ENCODE assay signal across 30 cellular contexts in genomic region chr7:114722562-114722961, GRCh38.
"Had no signal": no experiment of that assay in that cellular context is flagged by ENCODE, and none has a peak within 500 bp of the region (broad histone marks: within the 10 kb centered on the region; RNA-seq: fewer than 3 reads in every experiment).

No MANE protein-coding gene starts in this region.

- FAIRE-seq: bronchial epithelial cell had no signal

- H3K27me3 ChIP-seq: ascending aorta, body of pancreas, MG63 had no signal

- H3K4me3 ChIP-seq: ascending aorta, body of pancreas, MG63, PC-9 had no signal

- H2AFZ ChIP-seq: PC-9 had no signal

- H3K27ac ChIP-seq: ascending aorta, body of pancreas, PC-9 had no signal

- ATAC-seq: activated CD8-positive, alpha-beta T cell treated with anti-CD3 and anti-CD28 coated beads, Interleukin-2, amount 10 ng/mL, durations not matched to agents 7 days and 5 days; activated naive CD8-positive, alpha-beta T cell treated with anti-CD3 and anti-CD28 coated beads, Interleukin-2, amount 50 U/mL, for 24 hours; activated T-cell treated with anti-CD3 and anti-CD28 coated beads, Interleukin-2, amount 50 U/mL, for 4 hours; body of pancreas; T-helper 17 cell; WTC11 had no signal

- H3K4me1 ChIP-seq: ascending aorta, body of pancreas had no signal

- H3K9me3 ChIP-seq: ascending aorta, body of pancreas, MG63 had no signal

- DNase-seq: activated CD4-positive, alpha-beta T cell treated with anti-CD3 and anti-CD28 coated beads for 48 hours; activated CD4-positive, alpha-beta T cell treated with anti-CD3 and anti-CD28 coated beads, Interleukin-2, amount 50 U/mL, for 4 hours; activated CD4-positive, CD25-positive, alpha-beta regulatory T cell treated with anti-CD3 and anti-CD28 coated beads, Interleukin-2, amount 50 U/mL, for 72 hours; activated CD8-positive, alpha-beta T cell treated with anti-CD3 and anti-CD28 coated beads, Interleukin-2, amount 10 ng/mL, durations not matched to agents 7 days and 5 days; activated effector memory CD4-positive, alpha-beta T cell treated with anti-CD3 and anti-CD28 coated beads, Interleukin-2, amount 50 U/mL, for 16 hours; activated naive CD4-positive, alpha-beta T cell treated with Interleukin-2 at 50 U/mL for 16 hours; activated naive CD8-positive, alpha-beta T cell treated with anti-CD3 and anti-CD28 coated beads, Interleukin-2, amount 50 U/mL, for 24 hours; activated T-cell treated with anti-CD3 and anti-CD28 coated beads, Interleukin-2, amount 50 U/mL, for 4 hours; amniotic stem cell; body of pancreas; central memory CD4-positive, alpha-beta T cell; MG63; MV-4-11; NCI-H1092 treated with DMSO at 0.1 percent for 48 hours; NCI-H1417 treated with DMSO at 0.1 percent for 48 hours; NCI-H1694; NCI-H2029; NCI-H2107; NCI-H2171 treated with DMSO at 0.1 percent for 48 hours; NCI-H345; NCI-H510A treated with DMSO at 0.1 percent for 48 hours; NCI-H69; NK-92 treated with Interleukin-12 subunit alpha and Interleukin-12 subunit beta, amount 100 ng/mL, for 24 hours; PC-9; SIG-M5; T-helper 17 cell; T-helper 9 cell had no signal

- H3K36me3 ChIP-seq: ascending aorta, MG63 had no signal

- H3K4me2 ChIP-seq: PC-9 had no signal
